ENCODE assay signal across 12 cellular contexts in genomic region chr7:40918701-40919271, GRCh38.
A peak's percentile ranks its signal among the peaks of the same experiment; 100 is the strongest.
DNase-seq lines count a peak whose midpoint lies in the region; ATAC-seq, FAIRE-seq and TF ChIP-seq lines count a peak whose summit lies in the region.
"Had no signal": no experiment of that assay in that cellular context is flagged by ENCODE, and none has a peak within 500 bp of the region (broad histone marks: within the 10 kb centered on the region; RNA-seq: fewer than 3 reads in every experiment).

No MANE protein-coding gene starts in this region.

- DNase-seq in AG09319 (ENCODE audit: extremely low read depth, low read depth) (peak; percentile 34), HS-27A (ENCODE audit: low read depth) (peak; percentile 60), bronchial epithelial cell (ENCODE audit: low read depth) (peak; percentile 86), kidney tubule cell (ENCODE audit: low spot score) (peak; percentile 96), G401 (ENCODE audit: low spot score) (no peak)
- DNase-seq in stimulated activated CD4-positive, alpha-beta T cell treated with anti-CD3 and anti-CD28 coated beads, Interleukin-2, amount 100 ng/mL, for 48 hours, result no peak
- DNase-seq: CD8-positive, alpha-beta T cell; stomach had no signal

- no peaks in the 10 kb centered on the region for H3K36me3 ChIP-seq in bronchial epithelial cell (ENCODE audit: control insufficient read depth, insufficient read depth, low read length)
- H3K36me3 ChIP-seq: stomach had no signal

- ATAC-seq in HG02763 (IDR thresholded peaks at IDR 0.05; ENCODE audit: unreplicated experiment) (no peak), GM18873 (IDR thresholded peaks at IDR 0.05; ENCODE audit: low FRiP score, unreplicated experiment) (no peak)
- ATAC-seq: CD8-positive, alpha-beta T cell; natural killer cell treated with Interleukin-12 subunit alpha and Interleukin-12 subunit beta and Interleukin-15 and Interleukin-18, amount 100 ng/mL, for 72 hours had no signal

- no peaks in the 10 kb centered on the region for H3K27me3 ChIP-seq in bronchial epithelial cell (ENCODE audit: control insufficient read depth, insufficient read depth, low read length)
- H3K27me3 ChIP-seq: stomach had no signal

- in situ Hi-C loops in G401 (cut with HindIII; ENCODE audit: low sequenced_read_pairs), result no loop called here

- H3K4me3 ChIP-seq in bronchial epithelial cell (ENCODE audit: low read depth, low read length), result no peak overlapping the region
- H3K4me3 ChIP-seq: stomach had no signal

- FAIRE-seq in bronchial epithelial cell (lab: Jason Lieb, UNC), result no peak
- FAIRE-seq: colon had no signal

- no peak for TF ChIP-seq CTCF in AG09319 (IDR thresholded peaks at IDR 0.05; ENCODE audit: low read depth, low read length)
- TF ChIP-seq CTCF in bronchial epithelial cell (IDR thresholded peaks at IDR 0.05; ENCODE audit: insufficient read depth, low read length, severe bottlenecking), result no peak

Comparison
In these comparisons a context has a peak if more than half of its experiments do, and no peak if none do; other contexts are left out.
1. DNase-seq: peak in AG09319 (single experiment), HS-27A (single experiment), bronchial epithelial cell (single experiment) and kidney tubule cell (single experiment); none in G401 (single experiment) and stimulated activated CD4-positive, alpha-beta T cell treated with anti-CD3 and anti-CD28 coated beads, Interleukin-2, amount 100 ng/mL, for 48 hours (0 of 2).